8 cellular contexts compared by ENCODE assay signal in genomic region chr12:49548822-49549648, GRCh38. TPM values are rescaled to one million over a fixed set of nuclear protein-coding genes. Genes with fewer than 3 reads are reported as not detected.
DNase-seq lines count a peak whose midpoint lies in the region; ATAC-seq and TF ChIP-seq lines count a peak whose summit lies in the region.

No MANE protein-coding gene starts in this region.

- peak; percentile 60 for DNase-seq in A673 (ENCODE audit: low spot score)
- DNase-seq in HFFc6: no peak
- peak; percentile 16 to 21 for DNase-seq in cardiac fibroblast (ENCODE audit: low read depth in 2 of 2)
- DNase-seq in lower lobe of right lung: no peak
- DNase-seq in upper lobe of left lung: peak in 1 of 2 donors; percentile 91
- no peak for DNase-seq in A172 (ENCODE audit: low spot score)
- DNase-seq in Calu3: no peak

- intact Hi-C loops in A673 (cut with micrococcal nuclease; ENCODE audit: unreplicated experiment) (no loop called here), lower lobe of right lung (cut with DNase I) (no loop called here), Calu3 (cut with micrococcal nuclease; ENCODE audit: unreplicated experiment) (no loop called here)

- CTCF ChIA-PET in A673 (lab: Charles Lee) (no interaction called here), Calu3 (lab: Charles Lee) (no interaction called here)

- H3K27ac ChIP-seq in A673 (ENCODE audit: low read depth, low read length, poor library complexity, severe bottlenecking) (no peak overlapping the region), lower lobe of right lung (no peak overlapping the region), upper lobe of left lung (no peak overlapping the region)

- H3K27me3 Mint-ChIP-seq in HFFc6 (ENCODE audit: insufficient read depth) (peaks cover 47% of the 10 kb centered on the region), Calu3 (ENCODE audit: unreplicated experiment) (peaks cover 66% of the 10 kb centered on the region)

- H3K36me3 ChIP-seq in A673 (ENCODE audit: insufficient read depth, low read length, poor library complexity, severe bottlenecking) (no peaks in the 10 kb centered on the region), lower lobe of right lung (no peaks in the 10 kb centered on the region), upper lobe of left lung (no peaks in the 10 kb centered on the region)

- H3K9me3 Mint-ChIP-seq in HFFc6 (no peaks in the 10 kb centered on the region), Calu3 (ENCODE audit: low read depth, unreplicated experiment) (no peaks in the 10 kb centered on the region)

- ATAC-seq in lower lobe of right lung (peak; percentile 34 to 41), upper lobe of left lung (ENCODE audit: low FRiP score in 2 of 2) (peak in 1 of 2 donors; percentile 60), HG03442 (IDR thresholded peaks at IDR 0.05; ENCODE audit: unreplicated experiment) (no peak)

- H3K36me3 Mint-ChIP-seq in HFFc6 (ENCODE audit: low read depth) (no peaks in the 10 kb centered on the region), Calu3 (ENCODE audit: insufficient read depth, unreplicated experiment) (peaks cover 5% of the 10 kb centered on the region)

- H3K4me3 Mint-ChIP-seq in HFFc6 (no peak overlapping the region; the same call in 1 of the 2 replicates), Calu3 (ENCODE audit: low read depth, unreplicated experiment) (no peak overlapping the region)

- TF ChIP-seq CTCF in A673 (conservative IDR thresholded peaks at IDR 0.05; ENCODE audit: low read depth, low read length) (peak; percentile 56), HFFc6 (IDR thresholded peaks at IDR 0.05) (peak; percentile 50; the same call in 1 of the 2 replicates), cardiac fibroblast (IDR thresholded peaks at IDR 0.05; ENCODE audit: low read depth, low read length) (peak; percentile 34), lower lobe of right lung (IDR thresholded peaks at IDR 0.05) (peak; percentile 51), upper lobe of left lung (IDR thresholded peaks at IDR 0.05) (peak in 5 of 6 experiments; percentile 19 to 46 (median 32)), Calu3 (IDR thresholded peaks at IDR 0.05; ENCODE audit: unreplicated experiment) (no peak)

- TF ChIP-seq POLR2A in upper lobe of left lung (IDR thresholded peaks at IDR 0.05): no peak

- H3K4me1 ChIP-seq in A673 (ENCODE audit: insufficient read depth, low read length, poor library complexity, severe bottlenecking) (no peaks in the 10 kb centered on the region), lower lobe of right lung (peaks cover 12% of the 10 kb centered on the region), upper lobe of left lung (peaks cover 12 to 15% (median 13%) of the 10 kb centered on the region in 4 donors)

- WGBS in upper lobe of left lung, 2 donors: 2 to 25% methylated on average over 18 to 20 of the region's 70 CpGs

- POLR2A ChIA-PET in A673 (lab: Charles Lee; ENCODE audit: low non-redundant PET): no interaction called here

- no TSS peak for BruUV-seq in A673 (replicated peaks; lab: Mats Ljungman, UMichigan)
- BruUV-seq in Calu3 (replicated peaks; lab: Mats Ljungman, UMichigan): no TSS peak

- H3K4me1 Mint-ChIP-seq in HFFc6 (ENCODE audit: low read depth) (no peaks in the 10 kb centered on the region), Calu3 (ENCODE audit: low read depth, unreplicated experiment) (no peaks in the 10 kb centered on the region)

- peak overlapping the region; percentile 40 for H3K4me3 ChIP-seq in A673 (ENCODE audit: low read depth, low read length, poor library complexity, severe bottlenecking)
- H3K4me3 ChIP-seq in cardiac fibroblast (replicated peaks in 1 of 2; ENCODE audit: low read depth in 2 of 2, low read length in 2 of 2): peak overlapping the region; percentile 22 to 28
- H3K4me3 ChIP-seq in lower lobe of right lung: peak overlapping the region; percentile 47
- H3K4me3 ChIP-seq in upper lobe of left lung: peak overlapping the region in 3 of 4 donors; percentile 25 to 43 (median 36)

- H3K9me3 ChIP-seq in A673 (ENCODE audit: low read depth, low read length, poor library complexity, severe bottlenecking) (no peaks in the 10 kb centered on the region), lower lobe of right lung (no peaks in the 10 kb centered on the region), upper lobe of left lung (no peaks in the 10 kb centered on the region)

- H3K27me3 ChIP-seq in A673 (replicated peaks; ENCODE audit: insufficient read depth, low read depth, low read length, poor library complexity): no peaks in the 10 kb centered on the region
- H3K27me3 ChIP-seq in lower lobe of right lung (ENCODE audit: low read depth): peaks cover 40% of the 10 kb centered on the region
- H3K27me3 ChIP-seq in upper lobe of left lung: peaks cover 0 to 17% (median 10%) of the 10 kb centered on the region in 4 donors

- no peak for TF ChIP-seq EP300 in upper lobe of left lung (IDR thresholded peaks at IDR 0.05)

- no peak overlapping the region for H3K27ac Mint-ChIP-seq in HFFc6
- no peak overlapping the region for H3K27ac Mint-ChIP-seq in Calu3 (ENCODE audit: unreplicated experiment)

RNA-seq across cellular contexts. Expression of gene KCNH3, which starts 10.2 kb away (rescaled TPM):
- total RNA-seq in A673 (2021): 4.0 and 4.5 TPM in 2 replicates
- under 1 TPM in 2 of 6 experiments, not detected in 4; 0.05 to 0.10 TPM for total RNA-seq in HFFc6 (2021; fragmentation: NEBNext Ultra II Directional; extraction: Animal tissue kit (Norgen Biotek cat#: 25700))
- total RNA-seq in lower lobe of right lung: 2.3 TPM
- 10 to 100 TPM in 1 of 6 donors, 1 to 10 TPM in 4, under 1 TPM in 1; 0.37 to 19.9 (median 2.5) TPM for total RNA-seq in upper lobe of left lung
- total RNA-seq in A172 (2014; rRNA removed; shearing (Covaris generic)): 5.4 and 7.1 TPM in 2 replicates
- 0.59 and 2.8 TPM in 2 replicates for total RNA-seq in Calu3 (2022)

RNA-seq across cellular contexts. Expression of gene MCRS1, which starts 18.9 kb away (rescaled TPM):
- 79.6 and 84.3 TPM in 2 replicates for total RNA-seq in A673 (2021)
- 10 to 100 TPM; 46.2 to 59.8 (median 55.4) TPM for total RNA-seq in HFFc6 (2021; fragmentation: NEBNext Ultra II Directional; extraction: Animal tissue kit (Norgen Biotek cat#: 25700))
- total RNA-seq in lower lobe of right lung: 50.0 TPM
- 10 to 100 TPM; 39.6 to 85.9 (median 62.7) TPM for total RNA-seq in upper lobe of left lung
- total RNA-seq in A172 (2014; rRNA removed; shearing (Covaris generic)): 66.5 and 79.5 TPM in 2 replicates
- 38.0 and 38.7 TPM in 2 replicates for total RNA-seq in Calu3 (2022)

RNA-seq across cellular contexts. Expression of gene FAM186B, which starts 56.4 kb away (rescaled TPM):
- total RNA-seq in A673 (2021): 0.19 and 0.20 TPM in 2 replicates
- under 1 TPM; 0.21 to 0.46 (median 0.31) TPM for total RNA-seq in HFFc6 (2021; fragmentation: NEBNext Ultra II Directional; extraction: Animal tissue kit (Norgen Biotek cat#: 25700))
- 0.65 TPM for total RNA-seq in lower lobe of right lung
- 1 to 10 TPM in 2 of 6 donors, under 1 TPM in 4; 0.20 to 3.1 (median 0.73) TPM for total RNA-seq in upper lobe of left lung
- total RNA-seq in A172 (2014; rRNA removed; shearing (Covaris generic)): 0.05 and 0.55 TPM in 2 replicates
- 0.29 and 0.47 TPM in 2 replicates for total RNA-seq in Calu3 (2022)

Comparison
In these comparisons a context has a peak if more than half of its experiments do, and no peak if none do; other contexts are left out.
1. DNase-seq: peak in A673 (single experiment) and cardiac fibroblast (2 of 2); none in HFFc6 (single experiment), lower lobe of right lung (single experiment), A172 (single experiment) and Calu3 (single experiment).
2. Peak in every context shown above with its lines, with median percentiles within 50 percentile points of each other: H3K4me3 ChIP-seq.